30 cellular contexts compared by ENCODE assay signal in the genomic region with DNA sequence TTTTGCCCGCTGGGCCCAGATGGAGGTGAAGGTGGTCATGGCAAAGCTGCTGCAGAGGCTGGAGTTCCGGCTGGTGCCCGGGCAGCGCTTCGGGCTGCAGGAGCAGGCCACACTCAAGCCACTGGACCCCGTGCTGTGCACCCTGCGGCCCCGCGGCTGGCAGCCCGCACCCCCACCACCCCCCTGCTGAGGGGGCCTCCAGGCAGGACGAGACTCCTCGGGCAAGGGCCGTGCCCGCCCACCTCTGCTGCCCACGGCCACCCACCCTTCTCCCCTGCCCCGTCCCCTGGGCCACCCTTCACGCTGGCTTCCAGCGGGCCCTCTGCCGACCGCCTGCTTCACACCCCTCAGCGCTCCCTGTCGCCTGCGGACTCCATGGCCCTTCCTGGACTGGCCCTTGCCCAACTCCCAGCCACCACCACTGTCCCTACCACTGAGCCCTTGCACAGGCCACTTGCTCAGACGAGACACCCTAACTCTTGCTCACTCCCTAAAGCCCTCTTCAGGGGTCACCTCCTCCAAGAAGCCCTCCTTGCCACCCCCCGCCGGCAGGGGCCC. TPM values are rescaled to one million over a fixed set of nuclear protein-coding genes. Genes with fewer than 3 reads are reported as not detected.
DNase-seq lines count a peak whose midpoint lies in the region; ATAC-seq, FAIRE-seq and TF ChIP-seq lines count a peak whose summit lies in the region.
"Had no signal": no experiment of that assay in that cellular context is flagged by ENCODE, and none has a peak within 500 bp of the region (broad histone marks: within the 10 kb centered on the region; RNA-seq: fewer than 3 reads in every experiment).

No MANE protein-coding gene starts in this region.

- TF ChIP-seq CTCF in HEK293 (tag by site-specific recombination; IDR thresholded peaks at IDR 0.05) (no peak), HepG2 (CRISPR knock-in tag; IDR thresholded peaks at IDR 0.05) (no peak), sigmoid colon (IDR thresholded peaks at IDR 0.05) (no peak), glutamatergic neuron (IDR thresholded peaks at IDR 0.05; ENCODE audit: partially characterized antibody, unreplicated experiment) (no peak), GM10248 (IDR thresholded peaks at IDR 0.05; ENCODE audit: control extremely low read depth, extremely low read depth, low read depth, missing control alignments) (no peak), WERI-Rb-1 (IDR thresholded peaks at IDR 0.05; ENCODE audit: low read depth, low read length) (no peak)

- H3K79me2 ChIP-seq in HepG2 (ENCODE audit: insufficient read depth, low read length), result no peaks in the 10 kb centered on the region

- TF ChIP-seq RAD21 in HepG2 (CRISPR knock-in tag; IDR thresholded peaks at IDR 0.05), result no peak

- TF ChIP-seq EP300 in HepG2 (IDR thresholded peaks at IDR 0.05; ENCODE audit: low read depth in 2 of 2, low read length in 2 of 2) (no peak), HepG2 (CRISPR knock-in tag; IDR thresholded peaks at IDR 0.05; ENCODE audit: borderline replicate concordance) (no peak), sigmoid colon (IDR thresholded peaks at IDR 0.05) (no peak)

- POLR2A ChIA-PET in HEK293 (lab: Yijun Ruan, JAX), result no interaction called here
- POLR2A ChIA-PET in HepG2 (lab: Yijun Ruan, JAX), result no interaction called here
- POLR2A ChIA-PET in GM10248 (lab: Yijun Ruan, JAX), result no interaction called here

- in situ Hi-C loops in HepG2 (cut with HindIII; ENCODE audit: extremely low pct_ligation_motif_present, low pct_unique_long_range_greater_than_20kb), result no loop called here

- H3K27ac ChIP-seq in HEK293 (ENCODE audit: extremely low read depth, low read depth, low read length) (no peak overlapping the region), HepG2 (ENCODE audit: extremely low read length, insufficient read depth, low read length) (no peak overlapping the region), sigmoid colon (no peak overlapping the region), WERI-Rb-1 (no peak overlapping the region)
- H3K27ac ChIP-seq: BLaER1, SK-N-MC, tibial nerve had no signal

- no peak for FAIRE-seq in HepG2 (lab: Jason Lieb, UNC)
- FAIRE-seq: A204.1, HTR-8/SVneo, keratinocyte, small intestine had no signal

- H3K9me3 ChIP-seq in HEK293 (ENCODE audit: control insufficient read depth, insufficient read depth, low read depth, low read length), result no peaks in the 10 kb centered on the region
- no peaks in the 10 kb centered on the region for H3K9me3 ChIP-seq in HepG2 (ENCODE audit: low read length)
- no peaks in the 10 kb centered on the region for H3K9me3 ChIP-seq in sigmoid colon
- H3K9me3 ChIP-seq in WERI-Rb-1 (ENCODE audit: severe bottlenecking), result peaks cover 2% of the 10 kb centered on the region
- H3K9me3 ChIP-seq: BLaER1, tibial nerve had no signal

- H3K4me3 Mint-ChIP-seq in glutamatergic neuron (ENCODE audit: unreplicated experiment), result no peak overlapping the region
- H3K4me3 Mint-ChIP-seq: naive thymus-derived CD4-positive, alpha-beta T cell; T-helper 2 cell treated with Interferon-gamma antibody and Interleukin-4, amounts not matched to agents 5 μg/mL and 100 μg/mL, for 36 hours had no signal

- H3K4me3 ChIP-seq in HEK293 (ENCODE audit: low read depth, low read length) (no peak overlapping the region), HepG2 (replicated peaks in 1 of 3; ENCODE audit: insufficient read depth in 1 of 3, low read depth in 2 of 3, low read length in 3 of 3) (peak overlapping the region in 1 of 3 experiments; percentile 41; a peak in 1 of 6 replicates), sigmoid colon (no peak overlapping the region), WERI-Rb-1 (ENCODE audit: low read depth, low read length) (no peak overlapping the region)
- H3K4me3 ChIP-seq: BLaER1, SK-N-MC, tibial nerve had no signal

- DNase-seq in activated CD8-positive, alpha-beta memory T cell treated with anti-CD3 and anti-CD28 coated beads for 24 hours, result peak; percentile 47
- no peak for DNase-seq in activated CD8-positive, alpha-beta memory T cell treated with anti-CD3 and anti-CD28 coated beads, Interleukin-2, amount 50 U/mL, for 48 hours
- DNase-seq in HepG2 (ENCODE audit: low spot score) (no peak), sigmoid colon (peak; percentile 56), glutamatergic neuron (no peak), GM10248 (ENCODE audit: extremely low spot score) (no peak), WERI-Rb-1 (no peak)
- DNase-seq: activated CD4-positive, alpha-beta T cell treated with anti-CD3 and anti-CD28 coated beads for 1 hour; amygdala; central memory CD4-positive, alpha-beta T cell; foreskin melanocyte; HCEC 1CT; hypothalamus; Karpas-422; mesenchymal stem cell; NCI-H1092; NCI-H2081; NCI-H446 treated with DMSO at 0.1 percent for 48 hours; small intestine; stimulated activated naive CD4-positive, alpha-beta T cell had no signal

- H2AFZ ChIP-seq in HepG2 (ENCODE audit: low read length), result no peak overlapping the region

- no peaks in the 10 kb centered on the region for H3K36me3 ChIP-seq in HEK293 (ENCODE audit: control insufficient read depth in 2 of 2, insufficient read depth in 1 of 2, low read length in 2 of 2)
- no peaks in the 10 kb centered on the region for H3K36me3 ChIP-seq in HepG2 (replicated peaks in 1 of 2; ENCODE audit: control insufficient read depth in 1 of 2, insufficient read depth in 2 of 2, low read length in 2 of 2)
- no peaks in the 10 kb centered on the region for H3K36me3 ChIP-seq in sigmoid colon
- H3K36me3 ChIP-seq in WERI-Rb-1, result no peaks in the 10 kb centered on the region
- H3K36me3 ChIP-seq: BLaER1, tibial nerve had no signal

- H3K27me3 Mint-ChIP-seq in glutamatergic neuron (ENCODE audit: unreplicated experiment), result no peaks in the 10 kb centered on the region

- no peaks in the 10 kb centered on the region for H3K4me1 ChIP-seq in HEK293 (ENCODE audit: control insufficient read depth, insufficient read depth, low read length)
- peaks cover 20% of the 10 kb centered on the region for H3K4me1 ChIP-seq in HepG2 (ENCODE audit: insufficient read depth, low read length)
- peaks cover 0 to 21% (median 18%) of the 10 kb centered on the region in 4 donors for H3K4me1 ChIP-seq in sigmoid colon

- WGBS in HepG2 (ENCODE audit: low lambda C conversion rate), result 43% methylated on average over 10 of the region's 26 CpGs
- WGBS in sigmoid colon, 2 donors, result 78 to 82% methylated on average over 26 of the region's 26 CpGs

- H3K4me1 Mint-ChIP-seq in glutamatergic neuron (ENCODE audit: low read depth, unreplicated experiment), result peaks cover 4% of the 10 kb centered on the region

- H3K9me3 Mint-ChIP-seq in glutamatergic neuron (ENCODE audit: unreplicated experiment), result peaks cover 5% of the 10 kb centered on the region
- H3K9me3 Mint-ChIP-seq: naive thymus-derived CD4-positive, alpha-beta T cell; T-helper 2 cell treated with Interferon-gamma antibody and Interleukin-4, amounts not matched to agents 5 μg/mL and 100 μg/mL, for 36 hours had no signal

- intact Hi-C loops in HepG2 (cut with micrococcal nuclease; ENCODE audit: unreplicated experiment) (no loop called here), sigmoid colon (cut with DNase I) (no loop called here)

- H3K4me2 ChIP-seq in HepG2 (ENCODE audit: low read depth, low read length), result 0 out of 2 replicates have a peak overlapping the region, but pooled peaks have one; percentile 31
- H3K4me2 ChIP-seq: BLaER1 had no signal

- H3K27me3 ChIP-seq in HepG2 (ENCODE audit: control insufficient read depth in 1 of 2, insufficient read depth in 2 of 2, low read length in 2 of 2) (peaks cover 5 to 21% of the 10 kb centered on the region in 2 experiments; a peak in 4 of 5 replicates), sigmoid colon (no peaks in the 10 kb centered on the region), WERI-Rb-1 (ENCODE audit: insufficient read depth, low read depth, severe bottlenecking) (no peaks in the 10 kb centered on the region)

- CTCF ChIA-PET in HEK293 (lab: Yijun Ruan, JAX) (interaction anchor here (0.6 to 1.6 kb wide), 2 partner anchors 80 to 159 kb away, joined by 3 to 4 read pairs; no protein-coding TSS in a partner anchor), HepG2 (lab: Yijun Ruan, JAX; ENCODE audit: low intra/inter-chr PET ratio, low total read pairs) (no interaction called here), GM10248 (lab: Yijun Ruan, JAX) (no interaction called here)

- H3K36me3 Mint-ChIP-seq in glutamatergic neuron (ENCODE audit: unreplicated experiment), result no peaks in the 10 kb centered on the region
- H3K36me3 Mint-ChIP-seq: naive thymus-derived CD4-positive, alpha-beta T cell had no signal

- no peak overlapping the region for H3K27ac Mint-ChIP-seq in glutamatergic neuron (ENCODE audit: unreplicated experiment)
- H3K27ac Mint-ChIP-seq: naive thymus-derived CD4-positive, alpha-beta T cell; T-helper 2 cell treated with Interferon-gamma antibody and Interleukin-4, amounts not matched to agents 5 μg/mL and 100 μg/mL, for 36 hours had no signal

- no peak overlapping the region for H3K9ac ChIP-seq in HepG2 (ENCODE audit: insufficient read depth, low read depth, low read length)
- H3K9ac ChIP-seq: BLaER1 had no signal

- no TSS peak for BruUV-seq in HepG2 (replicated peaks; lab: Mats Ljungman, UMichigan)

- TF ChIP-seq POLR2A in HepG2 (IDR thresholded peaks at IDR 0.05; ENCODE audit: insufficient read depth in 1 of 2, low read depth in 2 of 2, low read length in 2 of 2) (no peak), sigmoid colon (IDR thresholded peaks at IDR 0.05) (no peak)

- no peak for ATAC-seq in HepG2
- ATAC-seq: naive thymus-derived CD4-positive, alpha-beta T cell; Panc1 had no signal

- H4K20me1 ChIP-seq in HepG2 (ENCODE audit: insufficient read depth, low read length), result no peaks in the 10 kb centered on the region
- H4K20me1 ChIP-seq: BLaER1 had no signal

RNA-seq across cellular contexts. Expression of a gene that starts 42.5 kb away (rescaled TPM):
- total RNA-seq in HepG2 (2016; rRNA removed; fragmentation: Illumina TruSeq; extraction: Trizol) (not detected in 2 replicates), sigmoid colon (1 to 10 TPM in 3 of 4 donors, under 1 TPM in 1; 0.36 to 2.0 (median 1.6) TPM), glutamatergic neuron (ENCODE audit: unreplicated experiment) (2.1 TPM)
- not detected in 2 replicates for total RNA-seq in HepG2 (2016; cell fraction: cytosol; rRNA removed; fragmentation: Illumina TruSeq; extraction: Trizol; ENCODE audit: low read depth)
- total RNA-seq in HepG2 (2016; cell fraction: insoluble cytoplasmic fraction; rRNA removed; fragmentation: Illumina TruSeq; extraction: Trizol), result not detected in 2 replicates
- not detected in 2 replicates for total RNA-seq in HepG2 (2016; cell fraction: membrane; rRNA removed; fragmentation: Illumina TruSeq; extraction: Trizol)
- not detected in 2 replicates for total RNA-seq in HepG2 (2016; cell fraction: nucleus; rRNA removed; fragmentation: Illumina TruSeq; extraction: Trizol)
- polyA plus RNA-seq in HepG2 (2011; rRNA removed) (not detected in 2 replicates), sigmoid colon (under 1 TPM in 2 of 3 donors, not detected in 1; under 0.01 to 0.35 TPM)
- polyA plus RNA-seq in HepG2 (2011; cell fraction: cytosol; rRNA removed), result not detected in 2 replicates
- 0.06 and 0.12 TPM in 2 replicates for polyA plus RNA-seq in HepG2 (2011; cell fraction: nucleus; rRNA removed)
- not detected in 2 replicates for polyA plus RNA-seq in HepG2 (2012)
- 0.06 TPM in 2 replicates for polyA plus RNA-seq in HepG2 (2016; cell fraction: cytosol; fragmentation: Illumina TruSeq; extraction: Trizol; ENCODE audit: low read depth)
- polyA plus RNA-seq in HepG2 (2016; cell fraction: insoluble cytoplasmic fraction; fragmentation: Illumina TruSeq; extraction: Trizol; ENCODE audit: low read depth), result not detected in 2 replicates
- not detected in 2 replicates for polyA plus RNA-seq in HepG2 (2016; cell fraction: membrane; fragmentation: Illumina TruSeq; extraction: Trizol; ENCODE audit: low read depth)
- 0.11 and 0.14 TPM in 2 replicates for polyA plus RNA-seq in HepG2 (2016; cell fraction: nucleus; fragmentation: Illumina TruSeq; extraction: Trizol; ENCODE audit: insufficient read depth, low read depth)
- 0.02 TPM in 1 of 2 replicates, not detected in the other for polyA minus RNA-seq in HepG2 (2011; rRNA and poly(A)+ RNA removed; ENCODE audit: low replicate concordance)
- not detected in 2 replicates for polyA minus RNA-seq in HepG2 (2011; cell fraction: cytosol; rRNA and poly(A)+ RNA removed)
- under 0.01 and 0.12 TPM in 2 replicates for polyA minus RNA-seq in HepG2 (2011; cell fraction: nucleus; rRNA and poly(A)+ RNA removed)

Comparison
In these comparisons a context has a peak if more than half of its experiments do, and no peak if none do; other contexts are left out.
1. DNase-seq: peak in activated CD8-positive, alpha-beta memory T cell treated with anti-CD3 and anti-CD28 coated beads for 24 hours (single experiment) and sigmoid colon (single experiment); none in activated CD8-positive, alpha-beta memory T cell treated with anti-CD3 and anti-CD28 coated beads, Interleukin-2, amount 50 U/mL, for 48 hours (single experiment), HepG2 (single experiment), glutamatergic neuron (single experiment), GM10248 (single experiment) and WERI-Rb-1 (single experiment).